In genomic region chr7:29457141-29457561, GRCh38 we compare ENCODE assay signal across 17 cellular contexts.
DNase-seq lines count a peak whose midpoint lies in the region; ATAC-seq and TF ChIP-seq lines count a peak whose summit lies in the region.
"Had no signal": no experiment of that assay in that cellular context is flagged by ENCODE, and none has a peak within 500 bp of the region (broad histone marks: within the 10 kb centered on the region; RNA-seq: fewer than 3 reads in every experiment).

No MANE protein-coding gene starts in this region.

- no peak overlapping the region for H2BK15ac ChIP-seq in neuronal stem cell (ENCODE audit: low read length)

- no peak overlapping the region for H2BK120ac ChIP-seq in neuronal stem cell (ENCODE audit: low read depth, low read length)

- no peak overlapping the region for H3K9ac ChIP-seq in neuronal stem cell (ENCODE audit: low read depth, low read length, poor library complexity)

- no CpG with 5 or more reads among the region's 7 CpGs for WGBS in neuronal stem cell (ENCODE audit: extremely low coverage in 2 of 2, insufficient read length in 2 of 2, insufficient replicate concordance in 1 of 2), 2 donors

- H3K79me1 ChIP-seq in neuronal stem cell (ENCODE audit: low read depth, low read length): no peaks in the 10 kb centered on the region

- H2AFZ ChIP-seq in neuronal stem cell (ENCODE audit: low read length): no peak overlapping the region

- H3K27me3 ChIP-seq in foreskin keratinocyte: no peaks in the 10 kb centered on the region
- peaks cover 0 to 63% (median 42%) of the 10 kb centered on the region in 3 experiments for H3K27me3 ChIP-seq in neuronal stem cell (ENCODE audit: control insufficient read depth in 3 of 3, insufficient read depth in 3 of 3, low read depth in 1 of 3, low read length in 3 of 3)
- H3K27me3 ChIP-seq: colonic mucosa, gastrocnemius medialis had no signal

- H3K27ac ChIP-seq in foreskin keratinocyte: no peak overlapping the region
- no peak overlapping the region for H3K27ac ChIP-seq in neuronal stem cell (replicated peaks; ENCODE audit: low read length)
- H3K27ac ChIP-seq: colonic mucosa, gastrocnemius medialis had no signal

- no peak overlapping the region for H3K4me2 ChIP-seq in neuronal stem cell (ENCODE audit: insufficient read depth, low read length, poor library complexity, severe bottlenecking)

- no peak overlapping the region for H3K14ac ChIP-seq in neuronal stem cell (ENCODE audit: low read length)

- DNase-seq in ELF-1 (ENCODE audit: low read depth, low spot score) (peak; percentile 89), SK-N-DZ (ENCODE audit: low spot score) (peak; percentile 56), foreskin keratinocyte (peak in 1 of 2 donors; percentile 36), neuronal stem cell (ENCODE audit: low spot score) (peak; percentile 55), mucosa of descending colon (no peak), NCI-H2029 (lab: John Stamatoyannopoulos, UW) (no peak)
- DNase-seq: activated CD4-positive, alpha-beta T cell treated with anti-CD3 and anti-CD28 coated beads for 36 hours; activated gamma-delta T cell; gastrocnemius medialis; NCI-H510A; SHP77 treated with DMSO at 0.1 percent for 48 hours; stimulated activated CD4-positive, alpha-beta T cell treated with anti-CD3 and anti-CD28 coated beads, Interleukin-1b, Interleukin-23, amount 100 ng/mL, for 48 hours had no signal

- no peak overlapping the region for H3K4ac ChIP-seq in neuronal stem cell (ENCODE audit: low read length)

- no peak overlapping the region for H2BK5ac ChIP-seq in neuronal stem cell (ENCODE audit: low read length)

- H3K36me3 ChIP-seq in neuronal stem cell (replicated peaks in 1 of 2; ENCODE audit: control insufficient read depth in 2 of 2, insufficient read depth in 2 of 2, low read length in 2 of 2): no peaks in the 10 kb centered on the region
- H3K36me3 ChIP-seq in mucosa of descending colon (ENCODE audit: low read depth): no peaks in the 10 kb centered on the region
- H3K36me3 ChIP-seq: colonic mucosa, gastrocnemius medialis had no signal

- no peak overlapping the region for H3K18ac ChIP-seq in neuronal stem cell (ENCODE audit: low read length)

- no peak for TF ChIP-seq CTCF in foreskin keratinocyte (conservative IDR thresholded peaks at IDR 0.05)
- TF ChIP-seq CTCF in mucosa of descending colon (IDR thresholded peaks at IDR 0.05): no peak

- no peaks in the 10 kb centered on the region for H3K9me3 ChIP-seq in neuronal stem cell (replicated peaks in 1 of 2; ENCODE audit: control insufficient read depth in 2 of 2, insufficient read depth in 1 of 2, low read depth in 1 of 2, low read length in 2 of 2)
- no peaks in the 10 kb centered on the region for H3K9me3 ChIP-seq in mucosa of descending colon
- H3K9me3 ChIP-seq: colonic mucosa, gastrocnemius medialis had no signal

- H4K91ac ChIP-seq in neuronal stem cell (ENCODE audit: low read depth, low read length, poor library complexity): no peak overlapping the region

- no peak overlapping the region for H2BK12ac ChIP-seq in neuronal stem cell (ENCODE audit: low read length)

- H3K4me1 ChIP-seq in foreskin keratinocyte: peaks cover 26% of the 10 kb centered on the region
- H3K4me1 ChIP-seq in neuronal stem cell (ENCODE audit: control insufficient read depth in 2 of 2, insufficient read depth in 1 of 2, low read depth in 1 of 2, low read length in 2 of 2): peaks cover 12 to 14% of the 10 kb centered on the region in 2 donors
- no peaks in the 10 kb centered on the region for H3K4me1 ChIP-seq in mucosa of descending colon (ENCODE audit: low read depth)
- H3K4me1 ChIP-seq: colonic mucosa, gastrocnemius medialis had no signal

- intact Hi-C loops in mucosa of descending colon (cut with DNase I, micrococcal nuclease): no loop called here

- H3K4me3 ChIP-seq in neuronal stem cell (ENCODE audit: low read length in 2 of 2) (no peak overlapping the region), mucosa of descending colon (no peak overlapping the region)
- H3K4me3 ChIP-seq: colonic mucosa, gastrocnemius medialis, lung had no signal

- H3K23ac ChIP-seq in neuronal stem cell (ENCODE audit: low read depth, low read length, poor library complexity): no peak overlapping the region

- no peak overlapping the region for H2AK5ac ChIP-seq in neuronal stem cell (ENCODE audit: low read depth, low read length)

- ATAC-seq in foreskin keratinocyte: peak; percentile 51
- ATAC-seq in GM21390 (IDR thresholded peaks at IDR 0.05; ENCODE audit: unreplicated experiment): no peak
- ATAC-seq in mucosa of descending colon: no peak
- ATAC-seq in HG03097 (IDR thresholded peaks at IDR 0.05; ENCODE audit: low FRiP score, unreplicated experiment): no peak
- ATAC-seq: activated CD4-positive, alpha-beta T cell treated with anti-CD3 and anti-CD28 coated beads for 36 hours; natural killer cell treated with Interleukin-12 subunit alpha and Interleukin-12 subunit beta and Interleukin-15 and Interleukin-18, amount 100 ng/mL, for 72 hours had no signal

- H4K8ac ChIP-seq in neuronal stem cell (ENCODE audit: low read depth, low read length): no peak overlapping the region

Comparison
In these comparisons a context has a peak if more than half of its experiments do, and no peak if none do; other contexts are left out.
1. DNase-seq: peak in ELF-1 (single experiment), SK-N-DZ (single experiment) and neuronal stem cell (single experiment); none in mucosa of descending colon (0 of 3) and NCI-H2029 (single experiment).